22 cellular contexts compared by ENCODE assay signal in genomic region chr3:42172047-42172654, GRCh38.
DNase-seq lines count a peak whose midpoint lies in the region; ATAC-seq, FAIRE-seq and TF ChIP-seq lines count a peak whose summit lies in the region.
"Had no signal": no experiment of that assay in that cellular context is flagged by ENCODE, and none has a peak within 500 bp of the region (broad histone marks: within the 10 kb centered on the region; RNA-seq: fewer than 3 reads in every experiment).

No MANE protein-coding gene starts in this region.

- WGBS in psoas muscle, 3 donors: 63 to 84% (median 63%) methylated on average over 3 of the region's 3 CpGs

- peaks cover 72% of the 10 kb centered on the region for H3K4me1 ChIP-seq in psoas muscle
- H3K4me1 ChIP-seq: parathyroid adenoma, SJSA1 had no signal

- peak overlapping the region; percentile 18 for H3K27ac Mint-ChIP-seq in activated CD4-positive, alpha-beta memory T cell treated with anti-CD3 and anti-CD28 coated beads, Interleukin-2, amount 10 ng/mL, durations not matched to agents 7 days and 5 days
- H3K27ac Mint-ChIP-seq in activated CD4-positive, alpha-beta memory T cell treated with anti-CD3 and anti-CD28 coated beads for 36 hours: no peak overlapping the region
- H3K27ac Mint-ChIP-seq: activated naive CD4-positive, alpha-beta T cell treated with anti-CD3 and anti-CD28 coated beads for 36 hours; endodermal cell had no signal

- CTCF ChIA-PET in activated CD4-positive, alpha-beta memory T cell treated with anti-CD3 and anti-CD28 coated beads, Interleukin-2, amount 10 ng/mL, durations not matched to agents 7 days and 5 days (lab: Charles Lee): interaction anchor here (2.0 kb wide), 1 partner anchor 19 kb away, joined by 8 read pairs; no protein-coding TSS in a partner anchor
- CTCF ChIA-PET in activated CD4-positive, alpha-beta memory T cell treated with anti-CD3 and anti-CD28 coated beads for 36 hours (lab: Charles Lee): interaction anchor here (2.9 kb wide), 1 partner anchor 19 kb away, joined by 19 read pairs; no protein-coding TSS in a partner anchor

- DNase-seq in activated CD4-positive, alpha-beta memory T cell treated with anti-CD3 and anti-CD28 coated beads, Interleukin-2, amount 10 ng/mL, durations not matched to agents 7 days and 5 days: no peak
- no peak for DNase-seq in activated CD4-positive, alpha-beta memory T cell treated with anti-CD3 and anti-CD28 coated beads for 36 hours
- DNase-seq in GM12891 (ENCODE audit: insufficient read length, low spot score) (no peak), dorsolateral prefrontal cortex (no peak), psoas muscle (no peak), GM20000 (ENCODE audit: low spot score) (no peak), OCI-M2 (lab: John Stamatoyannopoulos, UW; ENCODE audit: unreplicated experiment) (no peak), epidermal melanocyte (ENCODE audit: insufficient read length, low spot score) (no peak)
- DNase-seq: activated CD4-positive, CD25-positive, alpha-beta regulatory T cell treated with anti-CD3 and anti-CD28 coated beads, Interleukin-2, amount 50 U/mL, for 72 hours; activated CD8-positive, alpha-beta memory T cell treated with anti-CD3 and anti-CD28 coated beads, Interleukin-2, amount 50 U/mL, for 4 hours; activated naive CD4-positive, alpha-beta T cell treated with anti-CD3 and anti-CD28 coated beads for 36 hours; endodermal cell; heart right ventricle; NCI-H1417 treated with DMSO at 0.1 percent for 48 hours; NCI-H774; PC-9 had no signal

- H3K9me3 Mint-ChIP-seq in activated CD4-positive, alpha-beta memory T cell treated with anti-CD3 and anti-CD28 coated beads, Interleukin-2, amount 10 ng/mL, durations not matched to agents 7 days and 5 days: no peaks in the 10 kb centered on the region
- H3K9me3 Mint-ChIP-seq in activated CD4-positive, alpha-beta memory T cell treated with anti-CD3 and anti-CD28 coated beads for 36 hours: no peaks in the 10 kb centered on the region
- H3K9me3 Mint-ChIP-seq: activated naive CD4-positive, alpha-beta T cell treated with anti-CD3 and anti-CD28 coated beads for 36 hours; endodermal cell had no signal

- H3K9me3 ChIP-seq in psoas muscle: no peaks in the 10 kb centered on the region
- H3K9me3 ChIP-seq: heart right ventricle, SJSA1 had no signal

- H3K27ac ChIP-seq in dorsolateral prefrontal cortex (peak overlapping the region in 43 of 59 donors; percentile 2 to 73 (median 47)), psoas muscle (peak overlapping the region; percentile 71)
- H3K27ac ChIP-seq: C4-2B, parathyroid adenoma, PC-9, SJSA1 had no signal

- FAIRE-seq in GM12891 (lab: Jason Lieb, UNC): peak; percentile 9
- FAIRE-seq: GM12892 had no signal

- TF ChIP-seq CTCF in dorsolateral prefrontal cortex (IDR thresholded peaks at IDR 0.05 in 54 of 56, conservative IDR thresholded peaks at IDR 0.05 in 2 of 56; ENCODE audit: low read depth in 1 of 56, partially characterized antibody in 56 of 56) (no peak), psoas muscle (IDR thresholded peaks at IDR 0.05) (no peak), GM20000 (IDR thresholded peaks at IDR 0.05; ENCODE audit: extremely low read depth, missing control alignments) (no peak)

- ATAC-seq in psoas muscle: peak in 1 of 4 donors; percentile 78
- ATAC-seq: HCT116 had no signal

- H3K4me3 ChIP-seq in dorsolateral prefrontal cortex (no peak overlapping the region), psoas muscle (no peak overlapping the region)
- H3K4me3 ChIP-seq: heart right ventricle, PC-9, SJSA1, skin epidermis had no signal

- no peaks in the 10 kb centered on the region for H3K36me3 ChIP-seq in psoas muscle (ENCODE audit: insufficient read depth in 1 of 2, low read depth in 1 of 2)
- H3K36me3 ChIP-seq: SJSA1 had no signal

- H3K36me3 Mint-ChIP-seq in activated CD4-positive, alpha-beta memory T cell treated with anti-CD3 and anti-CD28 coated beads, Interleukin-2, amount 10 ng/mL, durations not matched to agents 7 days and 5 days (ENCODE audit: low read depth): no peaks in the 10 kb centered on the region
- H3K36me3 Mint-ChIP-seq in activated CD4-positive, alpha-beta memory T cell treated with anti-CD3 and anti-CD28 coated beads for 36 hours: peaks cover 2% of the 10 kb centered on the region

- peaks cover 19% of the 10 kb centered on the region for H3K4me1 Mint-ChIP-seq in activated CD4-positive, alpha-beta memory T cell treated with anti-CD3 and anti-CD28 coated beads, Interleukin-2, amount 10 ng/mL, durations not matched to agents 7 days and 5 days
- H3K4me1 Mint-ChIP-seq in activated CD4-positive, alpha-beta memory T cell treated with anti-CD3 and anti-CD28 coated beads for 36 hours (ENCODE audit: low read depth): peaks cover 15% of the 10 kb centered on the region

- no peaks in the 10 kb centered on the region for H3K27me3 Mint-ChIP-seq in activated CD4-positive, alpha-beta memory T cell treated with anti-CD3 and anti-CD28 coated beads, Interleukin-2, amount 10 ng/mL, durations not matched to agents 7 days and 5 days
- H3K27me3 Mint-ChIP-seq in activated CD4-positive, alpha-beta memory T cell treated with anti-CD3 and anti-CD28 coated beads for 36 hours: no peaks in the 10 kb centered on the region

- intact Hi-C loops in activated CD4-positive, alpha-beta memory T cell treated with anti-CD3 and anti-CD28 coated beads for 36 hours (cut with micrococcal nuclease): no loop called here
- intact Hi-C loops in dorsolateral prefrontal cortex (cut with DNase I): no loop called here
- intact Hi-C loops in psoas muscle (cut with DNase I): no loop called here

- no peak overlapping the region for H3K4me3 Mint-ChIP-seq in activated CD4-positive, alpha-beta memory T cell treated with anti-CD3 and anti-CD28 coated beads, Interleukin-2, amount 10 ng/mL, durations not matched to agents 7 days and 5 days
- no peak overlapping the region for H3K4me3 Mint-ChIP-seq in activated CD4-positive, alpha-beta memory T cell treated with anti-CD3 and anti-CD28 coated beads for 36 hours
- H3K4me3 Mint-ChIP-seq: activated naive CD4-positive, alpha-beta T cell treated with anti-CD3 and anti-CD28 coated beads for 36 hours; endodermal cell had no signal

- TF ChIP-seq POLR2A in GM12891 (IDR thresholded peaks at IDR 0.05; ENCODE audit: low read depth, low read length): no peak

- POLR2A ChIA-PET in activated CD4-positive, alpha-beta memory T cell treated with anti-CD3 and anti-CD28 coated beads, Interleukin-2, amount 10 ng/mL, durations not matched to agents 7 days and 5 days (lab: Charles Lee): no interaction called here
- POLR2A ChIA-PET in activated CD4-positive, alpha-beta memory T cell treated with anti-CD3 and anti-CD28 coated beads for 36 hours (lab: Charles Lee): no interaction called here

- no peaks in the 10 kb centered on the region for H3K27me3 ChIP-seq in dorsolateral prefrontal cortex
- no peaks in the 10 kb centered on the region for H3K27me3 ChIP-seq in psoas muscle (ENCODE audit: insufficient read depth in 3 of 3, low read length in 2 of 3)
- H3K27me3 ChIP-seq: heart right ventricle, SJSA1 had no signal

TF ChIP-seq in GM12891, 5 proteins besides CTCF, POLR2A, EP300 and RAD21:
- TF ChIP-seq PAX5 (IDR thresholded peaks at IDR 0.05; ENCODE audit: insufficient read depth, low read length, severe bottlenecking) (no peak), SPI1 (IDR thresholded peaks at IDR 0.05; ENCODE audit: low read depth, low read length) (no peak), POLR2AphosphoS5 (IDR thresholded peaks at IDR 0.05; ENCODE audit: low read depth, low read length) (no peak), POU2F2 (IDR thresholded peaks at IDR 0.05; ENCODE audit: low read depth, low read length) (no peak), TAF1 (IDR thresholded peaks at IDR 0.05; ENCODE audit: low read depth, low read length) (no peak)
